Comparison of ENCODE assay signal across 16 cellular contexts in the genomic region with DNA sequence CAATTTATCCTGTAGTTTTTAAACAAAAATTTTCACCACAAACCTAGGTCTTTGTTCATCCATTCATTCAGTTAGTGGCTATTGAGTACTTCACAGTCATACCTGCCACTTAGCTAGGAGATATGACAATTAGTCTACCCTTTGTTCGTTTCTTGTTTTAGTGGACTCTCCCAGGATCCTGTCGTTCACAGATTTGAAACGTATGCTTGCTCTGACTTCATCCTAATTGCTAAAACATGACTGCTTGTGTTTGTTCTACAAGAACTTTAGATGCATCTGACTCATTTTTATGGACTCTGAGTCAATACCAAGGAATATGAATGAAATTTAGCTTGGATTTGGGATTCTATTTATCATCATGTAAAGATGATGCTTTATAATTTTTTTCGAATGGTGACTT.
DNase-seq lines count a peak whose midpoint lies in the region; ATAC-seq and TF ChIP-seq lines count a peak whose summit lies in the region.
"Had no signal": no experiment of that assay in that cellular context is flagged by ENCODE, and none has a peak within 500 bp of the region (broad histone marks: within the 10 kb centered on the region; RNA-seq: fewer than 3 reads in every experiment).

No MANE protein-coding gene starts in this region.

- no peak for TF ChIP-seq CTCF in suprapubic skin (IDR thresholded peaks at IDR 0.05)

- TF ChIP-seq POLR2A in suprapubic skin (IDR thresholded peaks at IDR 0.05) = no peak

- 55% methylated on average over 4 of the region's 4 CpGs for WGBS in suprapubic skin

- no peaks in the 10 kb centered on the region for H3K9me3 ChIP-seq in suprapubic skin
- H3K9me3 ChIP-seq: Caco-2, right lobe of liver, uterus had no signal

- ATAC-seq in GM18873 (IDR thresholded peaks at IDR 0.05; ENCODE audit: low FRiP score, unreplicated experiment) = no peak
- ATAC-seq: right lobe of liver; stimulated activated naive B cell treated with anti-CD40 and anti-IgM and Interleukin-4, amounts not matched to agents 10 μg/mL and 1 μg/mL and 100 μg/mL, for 72 hours had no signal

- H3K36me3 ChIP-seq in suprapubic skin = no peaks in the 10 kb centered on the region
- H3K36me3 ChIP-seq: cardiac muscle cell, right lobe of liver, uterus, WERI-Rb-1 had no signal

- DNase-seq in EL (peak; percentile 66), NCI-H226 (peak; percentile 7), dermis blood vessel endothelial cell (peak; percentile 38), renal cortical epithelial cell (ENCODE audit: low read depth) (peak; percentile 3), suprapubic skin (ENCODE audit: low spot score in 2 of 2) (no peak), MV-4-11 (lab: John Stamatoyannopoulos, UW) (no peak)
- DNase-seq: Caco-2; NCI-H2171 treated with DMSO at 0.1 percent for 48 hours; nephron progenitor cell; right lobe of liver; stimulated activated naive B cell treated with anti-CD40 and anti-IgM and Interleukin-4, amounts not matched to agents 10 μg/mL and 1 μg/mL and 100 μg/mL, for 72 hours; uterus; WERI-Rb-1 had no signal

- peaks cover 14% of the 10 kb centered on the region for H3K27me3 ChIP-seq in suprapubic skin
- H3K27me3 ChIP-seq: cardiac muscle cell, right lobe of liver, uterus had no signal

- H3K27ac ChIP-seq in suprapubic skin = no peak overlapping the region
- H3K27ac ChIP-seq: cardiac muscle cell, right lobe of liver, uterus, WERI-Rb-1 had no signal

- TF ChIP-seq EP300 in suprapubic skin (IDR thresholded peaks at IDR 0.05) = no peak

- H3K4me3 ChIP-seq in suprapubic skin = no peak overlapping the region
- H3K4me3 ChIP-seq: cardiac muscle cell, lung, right lobe of liver, uterus had no signal

- no peaks in the 10 kb centered on the region for H3K4me1 ChIP-seq in suprapubic skin
- H3K4me1 ChIP-seq: right lobe of liver, uterus had no signal

Comparison
In these comparisons a context has a peak if more than half of its experiments do, and no peak if none do; other contexts are left out.
1. DNase-seq: peak in EL (single experiment), NCI-H226 (single experiment), dermis blood vessel endothelial cell (single experiment) and renal cortical epithelial cell (single experiment); none in suprapubic skin (0 of 2) and MV-4-11 (single experiment).